Comparison of ENCODE assay signal across 24 cellular contexts in the genomic region with DNA sequence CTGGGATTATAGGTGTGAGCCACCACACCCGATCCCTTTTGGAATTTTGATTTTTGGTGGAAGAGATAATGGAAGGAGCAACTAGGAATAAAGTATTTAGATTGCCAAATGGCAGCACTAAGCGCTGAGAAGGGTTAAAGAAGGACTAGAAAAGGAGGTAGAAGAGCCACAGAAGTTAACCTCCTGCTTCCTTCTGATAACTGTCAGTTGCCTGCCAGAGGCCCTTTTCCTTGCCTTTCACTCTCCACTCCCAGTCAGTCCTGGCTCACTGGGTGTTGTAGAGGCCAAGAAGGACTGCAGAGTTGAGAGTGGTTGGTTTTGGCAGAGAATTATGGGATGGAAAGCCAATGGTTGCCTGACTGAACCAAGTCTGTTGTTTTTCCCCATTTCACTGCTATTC.
"Had no signal": no experiment of that assay in that cellular context is flagged by ENCODE, and none has a peak within 500 bp of the region (broad histone marks: within the 10 kb centered on the region; RNA-seq: fewer than 3 reads in every experiment).

No MANE protein-coding gene starts in this region.

- H3K4me3 ChIP-seq: left lung, tibial nerve had no signal

- H3K27me3 ChIP-seq: brain microvascular endothelial cell, left lung, tibial nerve had no signal

- H3K4me3 Mint-ChIP-seq: nephron progenitor cell had no signal

- H3K4me1 ChIP-seq: left lung had no signal

- H3K27ac ChIP-seq: brain microvascular endothelial cell, left lung, tibial nerve had no signal

- FAIRE-seq: endometrium, frontal cortex, kidney, TTC549 had no signal

- ATAC-seq: activated CD4-positive, CD25-positive, alpha-beta regulatory T cell treated with anti-CD3 and anti-CD28 coated beads, Interleukin-2, amount 50 U/mL, for 24 hours; left lung; stimulated activated naive CD8-positive, alpha-beta T cell treated with anti-CD3 and anti-CD28 coated beads, Interleukin-15, Interleukin-2, amounts not matched to agents 100 U/mL and 50 U/mL, for 24 hours had no signal

- H3K36me3 ChIP-seq: brain microvascular endothelial cell had no signal

- H3K9me3 ChIP-seq: left lung had no signal

- H3K27ac Mint-ChIP-seq: nephron progenitor cell had no signal

- DNase-seq: activated CD8-positive, alpha-beta memory T cell treated with anti-CD3 and anti-CD28 coated beads for 24 hours; activated CD8-positive, alpha-beta memory T cell treated with anti-CD3 and anti-CD28 coated beads, Interleukin-2, amount 50 U/mL, for 48 hours; activated effector memory CD4-positive, alpha-beta T cell treated with Interleukin-2 at 50 U/mL for 16 hours; activated naive CD4-positive, alpha-beta T cell treated with anti-CD3 and anti-CD28 coated beads, Interleukin-2, amount 50 U/mL, for 16 hours; activated T-cell treated with anti-CD3 and anti-CD28 coated beads, Interleukin-2, amount 50 U/mL, for 48 hours; aorta; brain microvascular endothelial cell; cerebellar nuclear complex; cortex of kidney; kidney; left lung; mammary epithelial cell; nephron progenitor cell; occipital lobe; posterior cingulate gyrus; retina; stimulated activated CD4-positive, alpha-beta T cell treated with anti-CD3 and anti-CD28 coated beads, Interleukin-2, amount 100 ng/mL, for 24 hours; stimulated activated naive CD8-positive, alpha-beta T cell treated with anti-CD3 and anti-CD28 coated beads, Interleukin-15, Interleukin-2, amounts not matched to agents 100 U/mL and 50 U/mL, for 24 hours; substantia nigra had no signal
